In genomic region chr1:239725371-239725770, GRCh38 we compare ENCODE assay signal across 26 cellular contexts.
DNase-seq lines count a peak whose midpoint lies in the region; ATAC-seq and TF ChIP-seq lines count a peak whose summit lies in the region.
"Had no signal": no experiment of that assay in that cellular context is flagged by ENCODE, and none has a peak within 500 bp of the region (broad histone marks: within the 10 kb centered on the region; RNA-seq: fewer than 3 reads in every experiment).

No MANE protein-coding gene starts in this region.

- H3K4me3 ChIP-seq in PC-3 (ENCODE audit: low read length) (no peak overlapping the region), neural cell (ENCODE audit: low read length) (no peak overlapping the region)
- H3K4me3 ChIP-seq: A549; BLaER1 treated with 17β-estradiol and CSF1 and Interleukin-3, amounts not matched to agents 10 nM and 100 nM; GM12878; GM23338 had no signal

- H2AFZ ChIP-seq in PC-3 (ENCODE audit: low read length) (no peak overlapping the region), neural cell (ENCODE audit: low read depth, low read length) (no peak overlapping the region)
- H2AFZ ChIP-seq: GM23338 had no signal

- H3K27me3 ChIP-seq in PC-3 (ENCODE audit: low read length) (no peaks in the 10 kb centered on the region), neural cell (ENCODE audit: insufficient read depth, low read depth, low read length) (no peaks in the 10 kb centered on the region)
- H3K27me3 ChIP-seq: BE2C; BLaER1 treated with 17β-estradiol and CSF1 and Interleukin-3, amounts not matched to agents 10 nM and 100 nM had no signal

- H3K9ac ChIP-seq in PC-3 (ENCODE audit: low read length) = no peak overlapping the region
- no peak overlapping the region for H3K9ac ChIP-seq in neural cell (ENCODE audit: low read length)
- H3K9ac ChIP-seq: BLaER1 treated with 17β-estradiol and CSF1 and Interleukin-3, amounts not matched to agents 10 nM and 100 nM had no signal

- no peaks in the 10 kb centered on the region for H3K36me3 Mint-ChIP-seq in MCF 10A (ENCODE audit: insufficient read depth, unreplicated experiment)
- H3K36me3 Mint-ChIP-seq: CD14-positive monocyte had no signal

- no peaks in the 10 kb centered on the region for H3K9me3 Mint-ChIP-seq in MCF 10A (ENCODE audit: unreplicated experiment)
- H3K9me3 Mint-ChIP-seq: CD14-positive monocyte, GM23338, H9, HFFc6 had no signal

- H3F3A ChIP-seq in PC-3 (ENCODE audit: low read length, unreplicated experiment) = no peaks in the 10 kb centered on the region
- H3F3A ChIP-seq in neural cell (ENCODE audit: insufficient read depth, low read length, poor library complexity, severe bottlenecking) = no peaks in the 10 kb centered on the region

- H3K27ac ChIP-seq in PC-3 (ENCODE audit: low read length) (no peak overlapping the region), neural cell (ENCODE audit: low read length) (no peak overlapping the region)
- H3K27ac ChIP-seq: A549; BLaER1 treated with 17β-estradiol and CSF1 and Interleukin-3, amounts not matched to agents 10 nM and 100 nM had no signal

- H4K20me1 ChIP-seq in PC-3 (ENCODE audit: low read length) (no peaks in the 10 kb centered on the region), neural cell (ENCODE audit: insufficient read depth) (no peaks in the 10 kb centered on the region)
- H4K20me1 ChIP-seq: BLaER1 treated with 17β-estradiol and CSF1 and Interleukin-3, amounts not matched to agents 10 nM and 100 nM had no signal

- ATAC-seq in PC-3 = peak; percentile 57
- ATAC-seq: A549, GM12878, GM23338, HCT116 had no signal

- H3K4me2 ChIP-seq in PC-3 (ENCODE audit: low read length) (no peak overlapping the region), neural cell (ENCODE audit: low read length) (no peak overlapping the region)
- H3K4me2 ChIP-seq: A549; BLaER1 treated with 17β-estradiol and CSF1 and Interleukin-3, amounts not matched to agents 10 nM and 100 nM; GM23338 had no signal

- no peak for TF ChIP-seq RAD21 in neural cell (conservative IDR thresholded peaks at IDR 0.05)

- BruUV-seq in PC-3 (replicated peaks; lab: Mats Ljungman, UMichigan) (no TSS peak), MCF 10A (replicated peaks; lab: Mats Ljungman, UMichigan) (no TSS peak)

- DNase-seq in NCI-H146 (lab: John Stamatoyannopoulos, UW) (peak; percentile 11), NCI-H146 treated with DMSO at 0.1 percent for 48 hours (lab: John Stamatoyannopoulos, UW; ENCODE audit: unreplicated experiment) (no peak), PC-3 (peak; percentile 18), dermis microvascular lymphatic vessel endothelial cell (ENCODE audit: low read depth in 2 of 2) (peak; percentile 0 to 34), inferior parietal cortex (ENCODE audit: extremely low spot score) (no peak), NCI-H524 (lab: John Stamatoyannopoulos, UW) (no peak), MCF 10A (ENCODE audit: unreplicated experiment) (no peak)
- DNase-seq: 8988T; ACHN; AML-193; BE2C; CD4-positive, alpha-beta T cell; CD8-positive, alpha-beta memory T cell; DMS 273 treated with DMSO at 0.1 percent for 48 hours; DMS79; EL; GDM1; H9; HFFc6 had no signal

- no peaks in the 10 kb centered on the region for H3K27me3 Mint-ChIP-seq in MCF 10A (ENCODE audit: insufficient read depth, unreplicated experiment)
- H3K27me3 Mint-ChIP-seq: CD4-positive, alpha-beta T cell; CD8-positive, alpha-beta memory T cell had no signal

- peak; percentile 23 for TF ChIP-seq EP300 in neural cell (conservative IDR thresholded peaks at IDR 0.05; ENCODE audit: poor library complexity, severe bottlenecking)

- TF ChIP-seq CTCF in PC-3 (conservative IDR thresholded peaks at IDR 0.05; ENCODE audit: low read depth, low read length) = no peak
- no peak for TF ChIP-seq CTCF in neural cell (IDR thresholded peaks at IDR 0.05; ENCODE audit: poor library complexity, severe bottlenecking)
- no peak for TF ChIP-seq CTCF in MCF 10A (IDR thresholded peaks at IDR 0.05; ENCODE audit: unreplicated experiment)

- H3K4me1 ChIP-seq in PC-3 (ENCODE audit: insufficient read depth, low read length) = no peaks in the 10 kb centered on the region
- H3K4me1 ChIP-seq: A549 had no signal

- H3K9me2 ChIP-seq in PC-3 (replicated peaks; ENCODE audit: low read length) (no peaks in the 10 kb centered on the region), neural cell (ENCODE audit: insufficient read depth, low read length) (no peaks in the 10 kb centered on the region)

- H3K4me3 Mint-ChIP-seq in MCF 10A (ENCODE audit: unreplicated experiment) = no peak overlapping the region
- H3K4me3 Mint-ChIP-seq: CD14-positive monocyte; CD8-positive, alpha-beta memory T cell; GM23338; H9; HFFc6 had no signal

- POLR2A ChIA-PET in PC-3 (lab: Charles Lee; ENCODE audit: unreplicated experiment) (interaction anchor here (0.7 kb wide), 1 partner anchor 91 kb away, joined by 3 read pairs; no protein-coding TSS in a partner anchor), MCF 10A (lab: Yijun Ruan, JAX) (interaction anchor here (0.7 kb wide), 1 partner anchor 76 kb away, joined by 3 read pairs; no protein-coding TSS in a partner anchor)

- no peaks in the 10 kb centered on the region for H3K4me1 Mint-ChIP-seq in MCF 10A (ENCODE audit: insufficient read depth, unreplicated experiment)

- intact Hi-C loops in PC-3 (cut with micrococcal nuclease) (loop anchor here (2.0 kb wide), 1 partner anchor 43 kb away; no protein-coding TSS in a partner anchor), MCF 10A (cut with micrococcal nuclease) (no loop called here)

- H3K9me3 ChIP-seq in PC-3 (ENCODE audit: low read length) = no peaks in the 10 kb centered on the region
- H3K9me3 ChIP-seq in neural cell (ENCODE audit: low read length) = no peaks in the 10 kb centered on the region
- H3K9me3 ChIP-seq: A549; BE2C; BLaER1 treated with 17β-estradiol and CSF1 and Interleukin-3, amounts not matched to agents 10 nM and 100 nM had no signal

- H3K79me2 ChIP-seq in PC-3 (ENCODE audit: low read length) = no peaks in the 10 kb centered on the region
- no peaks in the 10 kb centered on the region for H3K79me2 ChIP-seq in neural cell (replicated peaks; ENCODE audit: insufficient read depth, low read length)

- H3K27ac Mint-ChIP-seq in MCF 10A (ENCODE audit: low read depth, unreplicated experiment) = no peak overlapping the region
- H3K27ac Mint-ChIP-seq: CD14-positive monocyte; CD8-positive, alpha-beta memory T cell; GM23338; H9; HFFc6 had no signal

- no peaks in the 10 kb centered on the region for H3K36me3 ChIP-seq in PC-3 (ENCODE audit: low read depth, low read length)
- H3K36me3 ChIP-seq in neural cell (ENCODE audit: insufficient read depth, low read length) = no peaks in the 10 kb centered on the region
- H3K36me3 ChIP-seq: BE2C; BLaER1 treated with 17β-estradiol and CSF1 and Interleukin-3, amounts not matched to agents 10 nM and 100 nM had no signal

- CTCF ChIA-PET in PC-3 (lab: Charles Lee) (no interaction called here), MCF 10A (lab: Yijun Ruan, JAX) (interaction anchor here (0.6 to 1.6 kb wide), 3 partner anchors 9 to 1007 kb away, joined by 3 to 5 read pairs (median 4); no protein-coding TSS in a partner anchor)

TF ChIP-seq in neural cell, 6 proteins besides CTCF, POLR2A, EP300 and RAD21:
- TF ChIP-seq TAF1 (IDR thresholded peaks at IDR 0.05; ENCODE audit: low read depth) = no peak
- TF ChIP-seq MXI1 (conservative IDR thresholded peaks at IDR 0.05; ENCODE audit: poor library complexity, severe bottlenecking) = no peak
- no peak for TF ChIP-seq SMC3 (conservative IDR thresholded peaks at IDR 0.05; ENCODE audit: poor library complexity)
- TF ChIP-seq POLR2AphosphoS5 (IDR thresholded peaks at IDR 0.05) = no peak
- no peak for TF ChIP-seq EZH2 (IDR thresholded peaks at IDR 0.05; ENCODE audit: borderline replicate concordance, insufficient read depth, low read length, poor library complexity, severe bottlenecking)
- TF ChIP-seq, protein P1, sequence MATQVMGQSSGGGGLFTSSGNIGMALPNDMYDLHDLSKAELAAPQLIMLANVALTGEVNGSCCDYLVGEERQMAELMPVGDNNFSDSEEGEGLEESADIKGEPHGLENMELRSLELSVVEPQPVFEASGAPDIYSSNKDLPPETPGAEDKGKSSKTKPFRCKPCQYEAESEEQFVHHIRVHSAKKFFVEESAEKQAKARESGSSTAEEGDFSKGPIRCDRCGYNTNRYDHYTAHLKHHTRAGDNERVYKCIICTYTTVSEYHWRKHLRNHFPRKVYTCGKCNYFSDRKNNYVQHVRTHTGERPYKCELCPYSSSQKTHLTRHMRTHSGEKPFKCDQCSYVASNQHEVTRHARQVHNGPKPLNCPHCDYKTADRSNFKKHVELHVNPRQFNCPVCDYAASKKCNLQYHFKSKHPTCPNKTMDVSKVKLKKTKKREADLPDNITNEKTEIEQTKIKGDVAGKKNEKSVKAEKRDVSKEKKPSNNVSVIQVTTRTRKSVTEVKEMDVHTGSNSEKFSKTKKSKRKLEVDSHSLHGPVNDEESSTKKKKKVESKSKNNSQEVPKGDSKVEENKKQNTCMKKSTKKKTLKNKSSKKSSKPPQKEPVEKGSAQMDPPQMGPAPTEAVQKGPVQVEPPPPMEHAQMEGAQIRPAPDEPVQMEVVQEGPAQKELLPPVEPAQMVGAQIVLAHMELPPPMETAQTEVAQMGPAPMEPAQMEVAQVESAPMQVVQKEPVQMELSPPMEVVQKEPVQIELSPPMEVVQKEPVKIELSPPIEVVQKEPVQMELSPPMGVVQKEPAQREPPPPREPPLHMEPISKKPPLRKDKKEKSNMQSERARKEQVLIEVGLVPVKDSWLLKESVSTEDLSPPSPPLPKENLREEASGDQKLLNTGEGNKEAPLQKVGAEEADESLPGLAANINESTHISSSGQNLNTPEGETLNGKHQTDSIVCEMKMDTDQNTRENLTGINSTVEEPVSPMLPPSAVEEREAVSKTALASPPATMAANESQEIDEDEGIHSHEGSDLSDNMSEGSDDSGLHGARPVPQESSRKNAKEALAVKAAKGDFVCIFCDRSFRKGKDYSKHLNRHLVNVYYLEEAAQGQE (IDR thresholded peaks at IDR 0.05; ENCODE audit: borderline replicate concordance) = no peak

Comparison
In these comparisons a context has a peak if more than half of its experiments do, and no peak if none do; other contexts are left out.
1. DNase-seq: peak in NCI-H146 (single experiment), PC-3 (single experiment) and dermis microvascular lymphatic vessel endothelial cell (2 of 2); none in NCI-H146 treated with DMSO at 0.1 percent for 48 hours (single experiment), inferior parietal cortex (single experiment), NCI-H524 (0 of 2) and MCF 10A (single experiment).